ENCODE assay signal across 10 cellular contexts in the genomic region with DNA sequence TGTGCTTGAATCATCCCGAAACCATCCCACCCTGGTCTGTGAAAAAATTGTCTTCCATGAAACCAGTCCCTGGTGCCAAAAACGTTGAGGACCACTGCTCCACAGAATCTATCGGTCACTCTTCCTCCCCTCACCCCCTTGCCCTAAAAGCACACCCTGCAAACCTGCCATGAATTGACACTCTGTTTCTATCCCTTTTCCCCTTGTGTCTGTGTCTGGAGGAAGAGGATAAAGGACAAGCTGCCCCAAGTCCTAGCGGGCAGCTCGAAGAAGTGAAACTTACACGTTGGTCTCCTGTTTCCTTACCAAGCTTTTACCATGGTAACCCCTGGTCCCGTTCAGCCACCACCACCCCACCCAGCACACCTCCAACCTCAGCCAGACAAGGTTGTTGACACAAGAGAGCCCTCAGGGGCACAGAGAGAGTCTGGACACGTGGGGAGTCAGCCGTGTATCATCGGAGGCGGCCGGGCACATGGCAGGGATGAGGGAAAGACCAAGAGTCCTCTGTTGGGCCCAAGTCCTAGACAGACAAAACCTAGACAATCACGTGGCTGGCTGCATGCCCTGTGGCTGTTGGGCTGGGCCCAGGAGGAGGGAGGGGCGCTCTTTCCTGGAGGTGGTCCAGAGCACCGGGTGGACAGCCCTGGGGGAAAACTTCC. TPM values are rescaled to one million over a fixed set of nuclear protein-coding genes. Genes with fewer than 3 reads are reported as not detected.
DNase-seq lines count a peak whose midpoint lies in the region; ATAC-seq lines count a peak whose summit lies in the region.
"Had no signal": no experiment of that assay in that cellular context is flagged by ENCODE, and none has a peak within 500 bp of the region (broad histone marks: within the 10 kb centered on the region; RNA-seq: fewer than 3 reads in every experiment).

No MANE protein-coding gene starts in this region.

- no peaks in the 10 kb centered on the region for H3K36me3 ChIP-seq in BLaER1 treated with 17β-estradiol and CSF1 and Interleukin-3, amounts not matched to agents 10 nM and 100 nM
- peaks cover 22% of the 10 kb centered on the region for H3K36me3 ChIP-seq in NT2/D1 (ENCODE audit: insufficient read depth, insufficient read length, low read length)
- no peaks in the 10 kb centered on the region for H3K36me3 ChIP-seq in naive thymus-derived CD4-positive, alpha-beta T cell (ENCODE audit: control insufficient read depth in 2 of 3, insufficient read depth in 3 of 3, low read length in 3 of 3)

- H4K20me1 ChIP-seq in BLaER1 treated with 17β-estradiol and CSF1 and Interleukin-3, amounts not matched to agents 10 nM and 100 nM, result no peaks in the 10 kb centered on the region

- H3K9me3 Mint-ChIP-seq in naive thymus-derived CD4-positive, alpha-beta T cell, result peaks cover 0 to 2% (median 0%) of the 10 kb centered on the region in 11 donors

- peak overlapping the region in 10 of 11 experiments; percentile 55 to 75 (median 72); a peak in 20 of 22 replicates for H3K27ac ChIP-seq in BLaER1 treated with 17β-estradiol and CSF1 and Interleukin-3, amounts not matched to agents 10 nM and 100 nM
- H3K27ac ChIP-seq in epithelial cell of prostate, result peak overlapping the region; percentile 81
- no peak overlapping the region for H3K27ac ChIP-seq in naive thymus-derived CD4-positive, alpha-beta T cell (ENCODE audit: low read depth, low read length)

- peak overlapping the region in 5 of 10 donors; percentile 4 to 84 (median 56) for H3K4me3 Mint-ChIP-seq in naive thymus-derived CD4-positive, alpha-beta T cell

- intact Hi-C loops in naive thymus-derived CD4-positive, alpha-beta T cell (cut with micrococcal nuclease), result loop anchor here in 1 of 2 donors (2.0 kb wide), 1 partner anchor 13 kb away; no protein-coding TSS in a partner anchor

- peaks cover 23 to 53% (median 30%) of the 10 kb centered on the region in 7 donors for H3K4me1 Mint-ChIP-seq in naive thymus-derived CD4-positive, alpha-beta T cell

- CTCF ChIA-PET in naive thymus-derived CD4-positive, alpha-beta T cell (lab: Charles Lee), result no interaction called here

- peak overlapping the region in 1 of 9 donors; percentile 39 for H3K27ac Mint-ChIP-seq in naive thymus-derived CD4-positive, alpha-beta T cell

- DNase-seq in NT2/D1 (ENCODE audit: low read depth, low spot score) (no peak), epithelial cell of prostate (ENCODE audit: low read depth, low spot score) (peak; percentile 70), NCI-H1436 treated with DMSO at 0.1 percent for 48 hours (lab: John Stamatoyannopoulos, UW) (no peak), cortex of kidney (lab: John Stamatoyannopoulos, UW) (no peak)
- no peak for DNase-seq in naive thymus-derived CD4-positive, alpha-beta T cell
- no peak for DNase-seq in activated CD4-positive, alpha-beta T cell treated with anti-CD3 and anti-CD28 coated beads, Interleukin-2, amount 50 U/mL, for 4 hours

- peaks cover 0 to 3% (median 0%) of the 10 kb centered on the region in 5 donors for H3K36me3 Mint-ChIP-seq in naive thymus-derived CD4-positive, alpha-beta T cell

- H3K9ac ChIP-seq in BLaER1 treated with 17β-estradiol and CSF1 and Interleukin-3, amounts not matched to agents 10 nM and 100 nM, result peak overlapping the region in 9 of 11 experiments; percentile 33 to 66 (median 47); a peak in 15 of 22 replicates
- peak overlapping the region; percentile 38 for H3K9ac ChIP-seq in NT2/D1 (ENCODE audit: insufficient read length, low read depth)

- POLR2A ChIA-PET in naive thymus-derived CD4-positive, alpha-beta T cell (lab: Charles Lee), result no interaction called here

- peak overlapping the region; percentile 77 to 94 (median 88) for H3K4me2 ChIP-seq in BLaER1 treated with 17β-estradiol and CSF1 and Interleukin-3, amounts not matched to agents 10 nM and 100 nM

- peak overlapping the region in 5 of 10 experiments; percentile 10 to 47 (median 35); a peak in 3 of 20 replicates for H3K4me3 ChIP-seq in BLaER1 treated with 17β-estradiol and CSF1 and Interleukin-3, amounts not matched to agents 10 nM and 100 nM
- no peak overlapping the region for H3K4me3 ChIP-seq in NT2/D1 (ENCODE audit: insufficient read length, low read depth)
- no peak overlapping the region for H3K4me3 ChIP-seq in naive thymus-derived CD4-positive, alpha-beta T cell (ENCODE audit: low read length)

- ATAC-seq in GM21786 (IDR thresholded peaks at IDR 0.05; ENCODE audit: unreplicated experiment), result peak; percentile 63
- peak; percentile 63 for ATAC-seq in naive thymus-derived CD4-positive, alpha-beta T cell

- peaks cover 56 to 66% (median 58%) of the 10 kb centered on the region in 5 donors for H3K27me3 Mint-ChIP-seq in naive thymus-derived CD4-positive, alpha-beta T cell

- no peaks in the 10 kb centered on the region for H3K9me3 ChIP-seq in BLaER1 treated with 17β-estradiol and CSF1 and Interleukin-3, amounts not matched to agents 10 nM and 100 nM (replicated peaks in 1 of 11)
- H3K9me3 ChIP-seq in NT2/D1 (ENCODE audit: insufficient read depth, low read length), result no peaks in the 10 kb centered on the region
- no peaks in the 10 kb centered on the region for H3K9me3 ChIP-seq in naive thymus-derived CD4-positive, alpha-beta T cell (ENCODE audit: control insufficient read depth in 2 of 3, low read length in 3 of 3)

- peaks cover 0 to 28% (median 0%) of the 10 kb centered on the region in 11 experiments; a peak in 4 of 22 replicates for H3K27me3 ChIP-seq in BLaER1 treated with 17β-estradiol and CSF1 and Interleukin-3, amounts not matched to agents 10 nM and 100 nM
- no peaks in the 10 kb centered on the region for H3K27me3 ChIP-seq in NT2/D1 (ENCODE audit: insufficient read depth, insufficient read length)
- no peaks in the 10 kb centered on the region for H3K27me3 ChIP-seq in naive thymus-derived CD4-positive, alpha-beta T cell (ENCODE audit: control insufficient read depth in 2 of 2, insufficient read depth in 2 of 2, low read length in 2 of 2)

- H3K4me1 ChIP-seq in BLaER1 treated with 17β-estradiol and CSF1 and Interleukin-3, amounts not matched to agents 10 nM and 100 nM, result peaks cover 64 to 78% (median 76%) of the 10 kb centered on the region in 10 experiments
- peaks cover 12% of the 10 kb centered on the region for H3K4me1 ChIP-seq in NT2/D1 (ENCODE audit: insufficient read depth, insufficient read length)
- peaks cover 6 to 15% of the 10 kb centered on the region in 2 donors for H3K4me1 ChIP-seq in naive thymus-derived CD4-positive, alpha-beta T cell (ENCODE audit: control insufficient read depth in 2 of 2, insufficient read depth in 2 of 2, low read length in 2 of 2)

RNA-seq across cellular contexts. Expression of a gene that starts 0.8 kb away (rescaled TPM):
- total RNA-seq in naive thymus-derived CD4-positive, alpha-beta T cell, result under 1 TPM in 3 of 5 experiments, not detected in 2; 0.08 to 0.56 (median 0.36) TPM
- not detected for polyA plus RNA-seq in naive thymus-derived CD4-positive, alpha-beta T cell

RNA-seq across cellular contexts. Expression of a gene that starts 28.2 kb away (rescaled TPM):
- 10 to 100 TPM in 1 of 5 experiments, 1 to 10 TPM in 4; 6.2 to 39.4 (median 8.3) TPM for total RNA-seq in naive thymus-derived CD4-positive, alpha-beta T cell
- 1 to 10 TPM; 3.3 to 6.9 TPM for polyA plus RNA-seq in naive thymus-derived CD4-positive, alpha-beta T cell

RNA-seq across cellular contexts. Expression of a gene that starts 39.2 kb away (rescaled TPM):
- under 1 TPM in 1 of 5 experiments, not detected in 4; 0.19 TPM for total RNA-seq in naive thymus-derived CD4-positive, alpha-beta T cell
- polyA plus RNA-seq in naive thymus-derived CD4-positive, alpha-beta T cell, result not detected
- total RNA-seq: dermis microvascular lymphatic vessel endothelial cell, subcutaneous adipose tissue had no signal

RNA-seq across cellular contexts. Expression of a gene that starts 40.8 kb away (rescaled TPM):
- total RNA-seq in naive thymus-derived CD4-positive, alpha-beta T cell, result 10 to 100 TPM; 49.6 to 72.3 (median 68.0) TPM
- polyA plus RNA-seq in naive thymus-derived CD4-positive, alpha-beta T cell, result 10 to 100 TPM in 1 of 2 donors, 1 to 10 TPM in 1; 5.3 to 17.0 TPM

RNA-seq across cellular contexts. Expression of a gene that starts 54.0 kb away (rescaled TPM):
- total RNA-seq in naive thymus-derived CD4-positive, alpha-beta T cell, result not detected
- polyA plus RNA-seq in naive thymus-derived CD4-positive, alpha-beta T cell, result not detected
- total RNA-seq: dermis microvascular lymphatic vessel endothelial cell, subcutaneous adipose tissue had no signal
